Comparison of ENCODE assay signal across 30 cellular contexts in genomic region chr10:106929291-106929925, GRCh38.
"Had no signal": no experiment of that assay in that cellular context is flagged by ENCODE, and none has a peak within 500 bp of the region (broad histone marks: within the 10 kb centered on the region; RNA-seq: fewer than 3 reads in every experiment).

No MANE protein-coding gene starts in this region.

- H3K36me3 ChIP-seq: adrenal gland, brain microvascular endothelial cell, right atrium auricular region, suprapubic skin, tibial nerve had no signal

- H3K27me3 ChIP-seq: adrenal gland, brain microvascular endothelial cell, right atrium auricular region, suprapubic skin, tibial nerve had no signal

- DNase-seq: activated CD4-positive, alpha-beta T cell treated with anti-CD3 and anti-CD28 coated beads for 4 hours; activated CD4-positive, alpha-beta T cell treated with anti-CD3 and anti-CD28 coated beads, Interleukin-2, amount 50 U/mL, for 4 hours; activated CD8-positive, alpha-beta memory T cell treated with anti-CD3 and anti-CD28 coated beads for 24 hours; activated effector memory CD4-positive, alpha-beta T cell treated with anti-CD3 and anti-CD28 coated beads, Interleukin-2, amount 50 U/mL, for 16 hours; activated naive CD4-positive, alpha-beta T cell treated with anti-CD3 and anti-CD28 coated beads for 36 hours; activated naive CD8-positive, alpha-beta T cell treated with anti-CD3 and anti-CD28 coated beads for 36 hours; activated T-cell treated with anti-CD3 and anti-CD28 coated beads, Interleukin-2, amount 50 U/mL, for 1 hour; adrenal gland; aorta; brain microvascular endothelial cell; dorsolateral prefrontal cortex; effector memory CD4-positive, alpha-beta T cell; erythroblast; head of caudate nucleus; hippocampal formation; immature natural killer cell; kidney; left colon; midbrain; naive thymus-derived CD4-positive, alpha-beta T cell; stimulated activated CD4-positive, alpha-beta T cell treated with anti-CD3 and anti-CD28 coated beads, Interleukin-15, amount 100 ng/mL, for 24 hours; stimulated activated CD4-positive, alpha-beta T cell treated with anti-CD3 and anti-CD28 coated beads, Interleukin-2, amount 100 ng/mL, for 24 hours; stimulated activated naive CD4-positive, alpha-beta T cell; T-helper 1 cell had no signal

- H3K4me1 ChIP-seq: right atrium auricular region had no signal

- H3K27ac Mint-ChIP-seq: activated naive CD4-positive, alpha-beta T cell treated with anti-CD3 and anti-CD28 coated beads for 36 hours; activated naive CD8-positive, alpha-beta T cell treated with anti-CD3 and anti-CD28 coated beads for 36 hours; activated T-helper 1 cell treated with anti-CD3 and anti-CD28 coated beads, Interleukin-12 subunit alpha, Interleukin-12 subunit beta, Interleukin-2, Interleukin-4 antibody, amounts not matched to agents 30 ng/mL and 10 ng/mL and 1 ng/mL, durations not matched to agents 14 hours and 24 hours and 36 hours; naive thymus-derived CD4-positive, alpha-beta T cell; T-helper 2 cell treated with Interferon-gamma antibody and Interleukin-4, amounts not matched to agents 5 μg/mL and 100 μg/mL, for 36 hours had no signal

- H3K4me3 ChIP-seq: adrenal gland, coronary artery, dorsolateral prefrontal cortex, right atrium auricular region, suprapubic skin, tibial nerve had no signal

- ATAC-seq: left colon; naive thymus-derived CD4-positive, alpha-beta T cell had no signal

- H3K27me3 Mint-ChIP-seq: naive thymus-derived CD4-positive, alpha-beta T cell had no signal

- H3K4me3 Mint-ChIP-seq: activated naive CD4-positive, alpha-beta T cell treated with anti-CD3 and anti-CD28 coated beads for 36 hours; activated naive CD8-positive, alpha-beta T cell treated with anti-CD3 and anti-CD28 coated beads for 36 hours; activated T-helper 1 cell treated with anti-CD3 and anti-CD28 coated beads, Interleukin-12 subunit alpha, Interleukin-12 subunit beta, Interleukin-2, Interleukin-4 antibody, amounts not matched to agents 30 ng/mL and 10 ng/mL and 1 ng/mL, durations not matched to agents 14 hours and 24 hours and 36 hours; immature natural killer cell; naive thymus-derived CD4-positive, alpha-beta T cell; T-helper 2 cell treated with Interferon-gamma antibody and Interleukin-4, amounts not matched to agents 5 μg/mL and 100 μg/mL, for 36 hours had no signal

- H3K9me3 Mint-ChIP-seq: activated naive CD4-positive, alpha-beta T cell treated with anti-CD3 and anti-CD28 coated beads for 36 hours; activated naive CD8-positive, alpha-beta T cell treated with anti-CD3 and anti-CD28 coated beads for 36 hours; activated T-helper 1 cell treated with anti-CD3 and anti-CD28 coated beads, Interleukin-12 subunit alpha, Interleukin-12 subunit beta, Interleukin-2, Interleukin-4 antibody, amounts not matched to agents 30 ng/mL and 10 ng/mL and 1 ng/mL, durations not matched to agents 14 hours and 24 hours and 36 hours; immature natural killer cell; T-helper 2 cell treated with Interferon-gamma antibody and Interleukin-4, amounts not matched to agents 5 μg/mL and 100 μg/mL, for 36 hours had no signal

- H3K9me3 ChIP-seq: adrenal gland, right atrium auricular region, suprapubic skin, tibial nerve had no signal

- H3K36me3 Mint-ChIP-seq: activated naive CD8-positive, alpha-beta T cell treated with anti-CD3 and anti-CD28 coated beads for 36 hours; immature natural killer cell; naive thymus-derived CD4-positive, alpha-beta T cell had no signal

- H3K27ac ChIP-seq: adrenal gland, brain microvascular endothelial cell, coronary artery, dorsolateral prefrontal cortex, right atrium auricular region, suprapubic skin had no signal

- H3K4me1 Mint-ChIP-seq: activated naive CD8-positive, alpha-beta T cell treated with anti-CD3 and anti-CD28 coated beads for 36 hours; naive thymus-derived CD4-positive, alpha-beta T cell had no signal
